Comparison of ENCODE assay signal across 10 cellular contexts in genomic region chr17:5234645-5235576, GRCh38. TPM values are rescaled to one million over a fixed set of nuclear protein-coding genes. Genes with fewer than 3 reads are reported as not detected.
DNase-seq lines count a peak whose midpoint lies in the region; ATAC-seq, FAIRE-seq and TF ChIP-seq lines count a peak whose summit lies in the region.
"Had no signal": no experiment of that assay in that cellular context is flagged by ENCODE, and none has a peak within 500 bp of the region (broad histone marks: within the 10 kb centered on the region; RNA-seq: fewer than 3 reads in every experiment).

SCIMP (minus strand) TSS chr17:5234860; CDS start chr17:5234755, 105 bp downstream.

- H3K27ac ChIP-seq in OCI-LY3 (ENCODE audit: low read length): no peak within 1 kb of the TSS

- H3K9me3 ChIP-seq in OCI-LY3 (ENCODE audit: insufficient read depth, low read length) (no peaks in the 10 kb centered on the region), MG63 (no peaks in the 10 kb centered on the region)

- no peak within 1 kb of the TSS for H2AFZ ChIP-seq in OCI-LY3 (ENCODE audit: low read depth, low read length)

- H3K27ac Mint-ChIP-seq in activated T-cell treated with anti-CD3 and anti-CD28 coated beads, Interleukin-2, amount 50 U/mL, for 72 hours: no peak within 1 kb of the TSS
- H3K27ac Mint-ChIP-seq: activated naive CD8-positive, alpha-beta T cell treated with anti-CD3 and anti-CD28 coated beads, Interleukin-2, amount 10 ng/mL, durations not matched to agents 7 days and 5 days had no signal

- peaks cover 24% of the 10 kb centered on the region for H3K4me1 ChIP-seq in OCI-LY3 (ENCODE audit: low read length)

- peak; percentile 92 for TF ChIP-seq POLR2A in GM12891 (IDR thresholded peaks at IDR 0.05; ENCODE audit: low read depth, low read length)

- ATAC-seq in GM21529 (IDR thresholded peaks at IDR 0.05; ENCODE audit: unreplicated experiment): peak; percentile 62
- no peak for ATAC-seq in activated T-cell treated with anti-CD3 and anti-CD28 coated beads, Interleukin-2, amount 50 U/mL, for 72 hours (replicated peaks in 1 of 2)

- in situ Hi-C loops in G401 (cut with HindIII; ENCODE audit: low sequenced_read_pairs): no loop called here

- H3K4me3 Mint-ChIP-seq in activated T-cell treated with anti-CD3 and anti-CD28 coated beads, Interleukin-2, amount 50 U/mL, for 72 hours: no peak within 1 kb of the TSS
- H3K4me3 Mint-ChIP-seq: activated naive CD8-positive, alpha-beta T cell treated with anti-CD3 and anti-CD28 coated beads, Interleukin-2, amount 10 ng/mL, durations not matched to agents 7 days and 5 days had no signal

- TF ChIP-seq CTCF in OCI-LY3 (IDR thresholded peaks at IDR 0.05; ENCODE audit: low read depth, low read length): no peak

- H3K9ac ChIP-seq in OCI-LY3 (ENCODE audit: low read length): no peak within 1 kb of the TSS

- peak; percentile 96 for FAIRE-seq in GM12891 (lab: Jason Lieb, UNC)

- H3K4me2 ChIP-seq in OCI-LY3 (ENCODE audit: low read length): peak within 1 kb of the TSS; percentile 26; the same call in 1 of the 2 replicates

- H3K4me3 ChIP-seq in OCI-LY3 (ENCODE audit: low read length) (no peak within 1 kb of the TSS), MG63 (no peak within 1 kb of the TSS)

- H3K4me1 Mint-ChIP-seq in activated T-cell treated with anti-CD3 and anti-CD28 coated beads, Interleukin-2, amount 50 U/mL, for 72 hours (ENCODE audit: low read depth): peaks cover 10% of the 10 kb centered on the region

- H3K27me3 Mint-ChIP-seq in activated T-cell treated with anti-CD3 and anti-CD28 coated beads, Interleukin-2, amount 50 U/mL, for 72 hours (ENCODE audit: low read depth): no peaks in the 10 kb centered on the region
- H3K27me3 Mint-ChIP-seq: activated naive CD8-positive, alpha-beta T cell treated with anti-CD3 and anti-CD28 coated beads, Interleukin-2, amount 10 ng/mL, durations not matched to agents 7 days and 5 days had no signal

- no peaks in the 10 kb centered on the region for H3K9me3 Mint-ChIP-seq in activated T-cell treated with anti-CD3 and anti-CD28 coated beads, Interleukin-2, amount 50 U/mL, for 72 hours
- H3K9me3 Mint-ChIP-seq: activated naive CD8-positive, alpha-beta T cell treated with anti-CD3 and anti-CD28 coated beads, Interleukin-2, amount 10 ng/mL, durations not matched to agents 7 days and 5 days had no signal

- H3K36me3 ChIP-seq in OCI-LY3 (replicated peaks; ENCODE audit: low read depth, low read length): no peaks in the 10 kb centered on the region
- H3K36me3 ChIP-seq in MG63: no peaks in the 10 kb centered on the region

- no peaks in the 10 kb centered on the region for H4K20me1 ChIP-seq in OCI-LY3 (ENCODE audit: insufficient read depth, low read length)

- no peaks in the 10 kb centered on the region for H3K79me2 ChIP-seq in OCI-LY3 (ENCODE audit: low read length)

- DNase-seq in GM12891 (ENCODE audit: insufficient read length, low spot score) (no peak), midbrain (lab: John Stamatoyannopoulos, UW) (peak; percentile 15), dermis blood vessel endothelial cell (no peak), MG63 (no peak), G401 (ENCODE audit: low spot score) (no peak)
- DNase-seq in activated T-cell treated with anti-CD3 and anti-CD28 coated beads, Interleukin-2, amount 50 U/mL, for 72 hours: no peak
- DNase-seq: activated naive CD8-positive, alpha-beta T cell treated with anti-CD3 and anti-CD28 coated beads, Interleukin-2, amount 10 ng/mL, durations not matched to agents 7 days and 5 days; NCI-H774 had no signal

- no peaks in the 10 kb centered on the region for H3K36me3 Mint-ChIP-seq in activated T-cell treated with anti-CD3 and anti-CD28 coated beads, Interleukin-2, amount 50 U/mL, for 72 hours (ENCODE audit: insufficient read depth in 2 of 2)
- H3K36me3 Mint-ChIP-seq: activated naive CD8-positive, alpha-beta T cell treated with anti-CD3 and anti-CD28 coated beads, Interleukin-2, amount 10 ng/mL, durations not matched to agents 7 days and 5 days had no signal

- H3K27me3 ChIP-seq in OCI-LY3 (ENCODE audit: low read depth, low read length): no peaks in the 10 kb centered on the region
- no peaks in the 10 kb centered on the region for H3K27me3 ChIP-seq in MG63

TF ChIP-seq in GM12891, 5 proteins besides CTCF, POLR2A, EP300 and RAD21:
- TF ChIP-seq PAX5 (IDR thresholded peaks at IDR 0.05; ENCODE audit: insufficient read depth, low read length, severe bottlenecking) (no peak), POLR2AphosphoS5 (IDR thresholded peaks at IDR 0.05; ENCODE audit: low read depth, low read length) (peak; percentile 85), POU2F2 (IDR thresholded peaks at IDR 0.05; ENCODE audit: low read depth, low read length) (peak; percentile 36; the same call in 1 of the 2 replicates), SPI1 (IDR thresholded peaks at IDR 0.05; ENCODE audit: low read depth, low read length) (peak; percentile 100), TAF1 (IDR thresholded peaks at IDR 0.05; ENCODE audit: low read depth, low read length) (peak; percentile 87)

RNA-seq across cellular contexts. Expression of gene SCIMP, which starts in this region (rescaled TPM):
- polyA plus RNA-seq in GM12891 (2012; ENCODE audit: low read depth, missing spikeins): 48.3 TPM
- total RNA-seq in dermis blood vessel endothelial cell: not detected in 2 replicates
- total RNA-seq in activated T-cell treated with anti-CD3 and anti-CD28 coated beads, Interleukin-2, amount 50 U/mL, for 72 hours: not detected
- total RNA-seq in MG63 (2014; rRNA removed; shearing (Covaris generic); ENCODE audit: low replicate concordance): not detected in 2 replicates
- not detected in 2 replicates for total RNA-seq in G401 (2014; rRNA removed; shearing (Covaris generic))
